In genomic region chr22:36320553-36320952, GRCh38 we compare ENCODE assay signal across 14 cellular contexts.
DNase-seq lines count a peak whose midpoint lies in the region; ATAC-seq and TF ChIP-seq lines count a peak whose summit lies in the region.
"Had no signal": no experiment of that assay in that cellular context is flagged by ENCODE, and none has a peak within 500 bp of the region (broad histone marks: within the 10 kb centered on the region; RNA-seq: fewer than 3 reads in every experiment).

No MANE protein-coding gene starts in this region.

- in situ Hi-C loops in IMR-90 (cut with MboI; ENCODE audit: low sequenced_read_pairs), result no loop called here

- no peak overlapping the region for H3K56ac ChIP-seq in IMR-90 (ENCODE audit: extremely low read depth, insufficient read depth, low read length)

- intact Hi-C loops in CD4-positive, alpha-beta T cell (cut with DNase I, micrococcal nuclease), result no loop called here
- intact Hi-C loops in IMR-90 (cut with micrococcal nuclease), result no loop called here

- H3K4me3 ChIP-seq in IMR-90 (ENCODE audit: insufficient read depth, low read depth, low read length), result no peak overlapping the region
- no peak overlapping the region for H3K4me3 ChIP-seq in fibroblast of lung (replicated peaks in 1 of 4; ENCODE audit: control extremely low read depth in 1 of 4, insufficient read depth in 1 of 4, low read depth in 3 of 4, low read length in 4 of 4)
- no peak overlapping the region for H3K4me3 ChIP-seq in skeletal muscle tissue (ENCODE audit: low read length in 3 of 3)
- no peak overlapping the region for H3K4me3 ChIP-seq in hepatocyte
- H3K4me3 ChIP-seq: SJSA1 had no signal

- no peak overlapping the region for H2BK15ac ChIP-seq in IMR-90 (ENCODE audit: low read depth, low read length)

- DNase-seq in CD4-positive, alpha-beta T cell, result no peak
- DNase-seq in IMR-90, result no peak
- DNase-seq in fibroblast of lung (ENCODE audit: low read depth in 2 of 2), result no peak
- no peak for DNase-seq in hepatocyte (ENCODE audit: low spot score)
- no peak for DNase-seq in NOMO-1 (lab: John Stamatoyannopoulos, UW; ENCODE audit: unreplicated experiment in 2 of 2)
- DNase-seq: mesendoderm; NCI-H1930; stimulated activated CD4-positive, alpha-beta T cell treated with anti-CD3 and anti-CD28 coated beads, Interleukin-4, amount 100 ng/mL, for 1 hour; stimulated activated naive CD4-positive, alpha-beta T cell treated with Interleukin-2 at 50 U/mL for 16 hours had no signal

- H3K23ac ChIP-seq in IMR-90 (ENCODE audit: low read depth, low read length), result no peak overlapping the region

- H4K20me1 ChIP-seq in IMR-90 (ENCODE audit: insufficient read depth, low read length) (peaks cover 86% of the 10 kb centered on the region), fibroblast of lung (ENCODE audit: control insufficient read depth, extremely low read depth, insufficient read depth, low read length) (no peaks in the 10 kb centered on the region), hepatocyte (ENCODE audit: insufficient read depth, poor library complexity, severe bottlenecking) (no peaks in the 10 kb centered on the region)

- H3K4me1 ChIP-seq in IMR-90 (ENCODE audit: control insufficient read depth, insufficient read depth, low read length) (peaks cover 22% of the 10 kb centered on the region), fibroblast of lung (ENCODE audit: control insufficient read depth, extremely low read depth, insufficient read depth, low read length) (peaks cover 30% of the 10 kb centered on the region), skeletal muscle tissue (ENCODE audit: control insufficient read depth in 3 of 3, insufficient read depth in 3 of 3, low read length in 3 of 3) (peaks cover 42 to 61% (median 58%) of the 10 kb centered on the region in 3 donors), hepatocyte (ENCODE audit: insufficient read depth) (peaks cover 10% of the 10 kb centered on the region)

- peaks cover 41 to 90% of the 10 kb centered on the region in 2 experiments for H3K79me1 ChIP-seq in IMR-90 (ENCODE audit: low read depth in 1 of 2, low read length in 2 of 2)

- H3K4me2 ChIP-seq in IMR-90 (ENCODE audit: low read depth, low read length) (no peak overlapping the region), fibroblast of lung (ENCODE audit: extremely low read depth, insufficient read depth, low read length) (no peak overlapping the region), hepatocyte (no peak overlapping the region)

- no TSS peak for BruUV-seq in IMR-90 (replicated peaks; lab: Mats Ljungman, UMichigan)

- dilution Hi-C loops in IMR-90 (cut with HindIII; ENCODE audit: low sequenced_read_pairs, unreplicated experiment), result no loop called here

- H3K79me2 ChIP-seq in fibroblast of lung (ENCODE audit: control insufficient read depth, insufficient read depth, low read length) (peaks cover 87% of the 10 kb centered on the region), hepatocyte (peaks cover 17% of the 10 kb centered on the region)

- H2AK5ac ChIP-seq in IMR-90 (ENCODE audit: low read depth, low read length), result no peak overlapping the region

- H3K14ac ChIP-seq in IMR-90 (replicated peaks; ENCODE audit: low read depth, low read length), result no peak overlapping the region

- no peaks in the 10 kb centered on the region for H3K9me2 ChIP-seq in hepatocyte (replicated peaks; ENCODE audit: insufficient read depth)

- WGBS in IMR-90 (ENCODE audit: extremely low coverage in 2 of 2, insufficient read length in 1 of 2), 2 experiments, result 80% methylated on average over 2 of the region's 9 CpGs; no CpG with 5 or more reads in 1 of the 2 experiments
- WGBS in hepatocyte (ENCODE audit: low lambda C conversion rate, missing lambda C conversion rate), result 95% methylated on average over 9 of the region's 9 CpGs

- H4K8ac ChIP-seq in IMR-90 (ENCODE audit: low read depth in 2 of 2, low read length in 2 of 2), result peak overlapping the region; percentile 21 to 38; a peak in 2 of 4 replicates

- H3K4ac ChIP-seq in IMR-90 (ENCODE audit: low read depth, low read length), result peak overlapping the region; percentile 22; the same call in 1 of the 2 replicates

- peaks cover 90% of the 10 kb centered on the region for H3K36me3 Mint-ChIP-seq in CD4-positive, alpha-beta T cell (ENCODE audit: low read depth)

- H2AFZ ChIP-seq in IMR-90 (replicated peaks; ENCODE audit: low read length, poor library complexity) (no peak overlapping the region), fibroblast of lung (ENCODE audit: low read length) (no peak overlapping the region), hepatocyte (no peak overlapping the region)

- TF ChIP-seq POLR2A in IMR-90 (IDR thresholded peaks at IDR 0.05; ENCODE audit: low read depth, low read length), result no peak

- H3K27me3 Mint-ChIP-seq in CD4-positive, alpha-beta T cell, result no peaks in the 10 kb centered on the region

- no peak for ATAC-seq in CD4-positive, alpha-beta T cell (ENCODE audit: poor library complexity)
- ATAC-seq in IMR-90 (ENCODE audit: low read depth) (no peak), GM21381 (IDR thresholded peaks at IDR 0.05; ENCODE audit: unreplicated experiment) (no peak)
- ATAC-seq: CD8-positive, alpha-beta T cell had no signal

- peak overlapping the region; percentile 65 for H3K27ac Mint-ChIP-seq in CD4-positive, alpha-beta T cell

- POLR2A ChIA-PET in CD4-positive, alpha-beta T cell (lab: Charles Lee), result interaction anchor here (1.5 kb wide), 1 partner anchor 57 kb away, joined by 5 read pairs; no protein-coding TSS in a partner anchor
- POLR2A ChIA-PET in IMR-90 (lab: Charles Lee; ENCODE audit: unreplicated experiment), result no interaction called here

- H2BK120ac ChIP-seq in IMR-90 (ENCODE audit: low read depth, low read length), result no peak overlapping the region

- no peak for TF ChIP-seq RAD21 in IMR-90 (IDR thresholded peaks at IDR 0.05; ENCODE audit: low read length)

- no peaks in the 10 kb centered on the region for H3K9me3 ChIP-seq in CD4-positive, alpha-beta T cell (ENCODE audit: control insufficient read depth, low read length)
- H3K9me3 ChIP-seq in IMR-90 (ENCODE audit: control insufficient read depth, insufficient read depth, low read length), result no peaks in the 10 kb centered on the region
- no peaks in the 10 kb centered on the region for H3K9me3 ChIP-seq in fibroblast of lung (ENCODE audit: control insufficient read depth, insufficient read depth, low read depth, low read length)
- H3K9me3 ChIP-seq in skeletal muscle tissue (ENCODE audit: control insufficient read depth in 3 of 3, low read length in 3 of 3), result no peaks in the 10 kb centered on the region
- H3K9me3 ChIP-seq in hepatocyte (ENCODE audit: low read depth), result no peaks in the 10 kb centered on the region
- H3K9me3 ChIP-seq: SJSA1 had no signal

- no peak overlapping the region for H2BK20ac ChIP-seq in IMR-90 (ENCODE audit: low read depth, low read length)

- H3K9ac ChIP-seq in IMR-90 (ENCODE audit: low read depth, low read length) (no peak overlapping the region), fibroblast of lung (ENCODE audit: insufficient read depth, low read length) (no peak overlapping the region), skeletal muscle tissue (ENCODE audit: low read depth in 1 of 3, low read length in 3 of 3) (peak overlapping the region in 1 of 3 donors; percentile 45)

- peaks cover 90% of the 10 kb centered on the region for H3K36me3 ChIP-seq in IMR-90 (ENCODE audit: control insufficient read depth, insufficient read depth, low read length)
- H3K36me3 ChIP-seq in fibroblast of lung (ENCODE audit: control insufficient read depth, insufficient read depth, low read length), result peaks cover 74% of the 10 kb centered on the region
- H3K36me3 ChIP-seq in skeletal muscle tissue (ENCODE audit: control insufficient read depth in 3 of 3, insufficient read depth in 3 of 3, low read length in 3 of 3), result peaks cover 57 to 60% (median 59%) of the 10 kb centered on the region in 3 donors
- H3K36me3 ChIP-seq in hepatocyte (replicated peaks; ENCODE audit: insufficient read depth, low read depth), result no peaks in the 10 kb centered on the region

- TF ChIP-seq CTCF in CD4-positive, alpha-beta T cell (IDR thresholded peaks at IDR 0.05), result no peak
- no peak for TF ChIP-seq CTCF in IMR-90 (conservative IDR thresholded peaks at IDR 0.05; ENCODE audit: low read depth, low read length)
- TF ChIP-seq CTCF in fibroblast of lung (conservative IDR thresholded peaks at IDR 0.05 in 1 of 2, IDR thresholded peaks at IDR 0.05 in 1 of 2; ENCODE audit: low read depth in 1 of 2, low read length in 2 of 2), result no peak
- TF ChIP-seq CTCF in hepatocyte (IDR thresholded peaks at IDR 0.05; ENCODE audit: poor library complexity), result no peak

- no peak overlapping the region for H3K27ac ChIP-seq in CD4-positive, alpha-beta T cell (ENCODE audit: low read depth, low read length)
- H3K27ac ChIP-seq in IMR-90 (ENCODE audit: insufficient read depth, low read length) (peak overlapping the region; percentile 12; the same call in 1 of the 2 replicates), fibroblast of lung (ENCODE audit: insufficient read depth, low read length) (peak overlapping the region; percentile 2), skeletal muscle tissue (ENCODE audit: low read depth, low read length) (peak overlapping the region; percentile 75), hepatocyte (no peak overlapping the region)
- H3K27ac ChIP-seq: HL-60, SJSA1 had no signal

- CTCF ChIA-PET in CD4-positive, alpha-beta T cell (lab: Charles Lee), result interaction anchor here (2.2 kb wide), 1 partner anchor 150 kb away, joined by 4 read pairs; no protein-coding TSS in a partner anchor
- CTCF ChIA-PET in IMR-90 (lab: Yijun Ruan, JAX), result interaction anchor here (0.6 kb wide), 1 partner anchor 169 kb away, joined by 3 read pairs; no protein-coding TSS in a partner anchor

- H3K4me1 Mint-ChIP-seq in CD4-positive, alpha-beta T cell (ENCODE audit: low read depth), result no peaks in the 10 kb centered on the region

- H3K4me3 Mint-ChIP-seq in CD4-positive, alpha-beta T cell, result no peak overlapping the region
- H3K4me3 Mint-ChIP-seq: CD8-positive, alpha-beta T cell had no signal

- no peaks in the 10 kb centered on the region for H3K27me3 ChIP-seq in CD4-positive, alpha-beta T cell (ENCODE audit: control insufficient read depth, insufficient read depth, low read length)
- H3K27me3 ChIP-seq in IMR-90 (ENCODE audit: control insufficient read depth, insufficient read depth, low read length) (no peaks in the 10 kb centered on the region), fibroblast of lung (ENCODE audit: control insufficient read depth, insufficient read depth, low read length) (no peaks in the 10 kb centered on the region), skeletal muscle tissue (ENCODE audit: control insufficient read depth in 3 of 3, insufficient read depth in 3 of 3, low read length in 3 of 3) (no peaks in the 10 kb centered on the region), hepatocyte (no peaks in the 10 kb centered on the region)
- H3K27me3 ChIP-seq: SJSA1 had no signal

- no peak overlapping the region for H2AK9ac ChIP-seq in IMR-90 (replicated peaks; ENCODE audit: low read depth, low read length, poor library complexity)

- no peak overlapping the region for H4K5ac ChIP-seq in IMR-90 (ENCODE audit: low read depth, low read length)

- no peak overlapping the region for H4K91ac ChIP-seq in IMR-90 (ENCODE audit: insufficient read depth, low read depth, low read length)

- H3K9me1 ChIP-seq in IMR-90 (ENCODE audit: insufficient read depth, low read length), result peaks cover 32% of the 10 kb centered on the region

- no peak overlapping the region for H3K18ac ChIP-seq in IMR-90 (ENCODE audit: low read depth, low read length)

- no peaks in the 10 kb centered on the region for H3K9me3 Mint-ChIP-seq in CD4-positive, alpha-beta T cell
- H3K9me3 Mint-ChIP-seq: CD8-positive, alpha-beta T cell had no signal

- peak overlapping the region; percentile 60 for H2BK5ac ChIP-seq in IMR-90 (ENCODE audit: low read depth, low read length, poor library complexity, severe bottlenecking)

Comparison
In these comparisons a context has a peak if more than half of its experiments do, and no peak if none do; other contexts are left out.
1. H3K27ac ChIP-seq: peak in IMR-90 (single experiment), fibroblast of lung (single experiment) and skeletal muscle tissue (single experiment); none in CD4-positive, alpha-beta T cell (single experiment) and hepatocyte (single experiment).